Comparison of ENCODE assay signal across 5 cellular contexts in genomic region chr1:48302652-48303051, GRCh38.
"Had no signal": no experiment of that assay in that cellular context is flagged by ENCODE, and none has a peak within 500 bp of the region (broad histone marks: within the 10 kb centered on the region; RNA-seq: fewer than 3 reads in every experiment).

No MANE protein-coding gene starts in this region.

- H3K4me3 ChIP-seq: K562 had no signal

- DNase-seq: IMR-90, KBM-7 had no signal

- H3K27ac ChIP-seq: HL-60 had no signal

- ATAC-seq: HepG2, K562 had no signal
